Comparison of ENCODE assay signal across 20 cellular contexts in the genomic region with DNA sequence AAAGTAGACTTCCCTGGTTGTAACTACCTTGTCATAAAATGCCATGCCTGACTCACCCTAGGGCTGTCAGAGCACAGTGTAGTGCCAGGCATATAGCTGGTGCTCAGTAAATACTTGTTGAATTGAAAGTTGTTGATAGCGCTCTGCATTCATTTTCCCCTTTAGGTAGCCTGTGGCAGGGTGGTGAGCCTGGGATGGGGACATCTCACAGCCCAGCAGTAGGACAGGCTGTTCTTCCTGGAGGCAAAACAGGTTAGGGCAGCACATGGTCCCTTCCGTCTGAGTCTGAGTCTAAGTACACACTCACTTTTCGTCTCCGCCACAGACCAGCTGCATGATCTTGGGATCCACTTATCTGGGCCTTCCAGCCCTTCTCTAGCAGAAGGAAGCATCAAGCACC.
"Had no signal": no experiment of that assay in that cellular context is flagged by ENCODE, and none has a peak within 500 bp of the region (broad histone marks: within the 10 kb centered on the region; RNA-seq: fewer than 3 reads in every experiment).

No MANE protein-coding gene starts in this region.

- H3K4me3 ChIP-seq: cardiac muscle cell, left lung, tibial artery, vagina had no signal

- H3K4me1 ChIP-seq: left lung, parathyroid adenoma, tibial artery, vagina had no signal

- H3K27me3 ChIP-seq: left lung, vagina had no signal

- H3K27ac ChIP-seq: cardiac muscle cell, left lung, neutrophil, parathyroid adenoma, tibial artery, vagina, WERI-Rb-1 had no signal

- H3K4me3 Mint-ChIP-seq: activated naive CD8-positive, alpha-beta T cell had no signal

- H3K27ac Mint-ChIP-seq: activated naive CD8-positive, alpha-beta T cell had no signal

- H3K36me3 ChIP-seq: cardiac muscle cell, left lung, neutrophil, tibial artery, vagina, WERI-Rb-1 had no signal

- H3K36me3 Mint-ChIP-seq: activated naive CD8-positive, alpha-beta T cell had no signal

- ATAC-seq: left lung had no signal

- DNase-seq: activated CD4-positive, alpha-beta T cell treated with anti-CD3 and anti-CD28 coated beads, Interleukin-2, amount 50 U/mL, for 48 hours; activated T-cell treated with anti-CD3 and anti-CD28 coated beads for 4 hours; dermis blood vessel endothelial cell; effector memory CD4-positive, alpha-beta T cell; glutamatergic neuron; hypothalamus; kidney; left lung; midbrain; retina; stimulated activated naive CD4-positive, alpha-beta T cell; substantia nigra; T-helper 2 cell; tibial artery; WERI-Rb-1 had no signal

- H3K9me3 ChIP-seq: left lung, neutrophil, tibial artery, vagina had no signal
